In genomic region chr1:201565024-201565730, GRCh38 we compare ENCODE assay signal across 16 cellular contexts. TPM values are rescaled to one million over a fixed set of nuclear protein-coding genes. Genes with fewer than 3 reads are reported as not detected.
DNase-seq lines count a peak whose midpoint lies in the region; ATAC-seq and TF ChIP-seq lines count a peak whose summit lies in the region.
"Had no signal": no experiment of that assay in that cellular context is flagged by ENCODE, and none has a peak within 500 bp of the region (broad histone marks: within the 10 kb centered on the region; RNA-seq: fewer than 3 reads in every experiment).

No MANE protein-coding gene starts in this region.

- H3K27me3 ChIP-seq in ascending aorta = no peaks in the 10 kb centered on the region
- no peaks in the 10 kb centered on the region for H3K27me3 ChIP-seq in left ventricle myocardium inferior (ENCODE audit: low read depth)
- no peaks in the 10 kb centered on the region for H3K27me3 ChIP-seq in rectal smooth muscle tissue (ENCODE audit: control insufficient read depth, insufficient read depth, low read length)
- no peaks in the 10 kb centered on the region for H3K27me3 ChIP-seq in mesendoderm (ENCODE audit: insufficient read depth, low read length, poor library complexity)
- H3K27me3 ChIP-seq: adrenal gland, esophagus muscularis mucosa had no signal

- no peak overlapping the region for H3K56ac ChIP-seq in mesendoderm (ENCODE audit: low read length)

- peak in 13 of 14 donors; percentile 50 to 93 (median 86) for DNase-seq in C1 segment of cervical spinal cord (lab: John Stamatoyannopoulos, UW)
- no peak for DNase-seq in ascending aorta (ENCODE audit: low spot score in 2 of 2)
- DNase-seq in left ventricle myocardium inferior = peak; percentile 36
- no peak for DNase-seq in activated CD4-positive, alpha-beta T cell treated with anti-CD3 and anti-CD28 coated beads for 4 hours
- DNase-seq in mesendoderm = no peak
- DNase-seq: activated CD8-positive, alpha-beta T cell treated with anti-CD3 and anti-CD28 coated beads for 36 hours; adrenal gland; dermis blood vessel endothelial cell; DMS 273 treated with DMSO at 0.1 percent for 48 hours; NCI-H1092 treated with DMSO at 0.1 percent for 48 hours; NCI-H2171 treated with DMSO at 0.1 percent for 48 hours had no signal

- TF ChIP-seq CTCF in ascending aorta (IDR thresholded peaks at IDR 0.05) = no peak
- TF ChIP-seq CTCF in left ventricle myocardium inferior (IDR thresholded peaks at IDR 0.05; ENCODE audit: borderline replicate concordance) = no peak

- no peak overlapping the region for H3K9ac ChIP-seq in rectal smooth muscle tissue (ENCODE audit: low read length)
- H3K9ac ChIP-seq in mesendoderm (ENCODE audit: low read length) = no peak overlapping the region

- no peak overlapping the region for H4K5ac ChIP-seq in mesendoderm (ENCODE audit: low read length)

- H3K4me1 ChIP-seq in ascending aorta (peaks cover 0 to 26% of the 10 kb centered on the region in 2 donors), left ventricle myocardium inferior (peaks cover 95% of the 10 kb centered on the region), rectal smooth muscle tissue (ENCODE audit: control insufficient read depth, insufficient read depth, low read length) (peaks cover 10% of the 10 kb centered on the region), mesendoderm (ENCODE audit: control insufficient read depth, low read depth, low read length) (peaks cover 2% of the 10 kb centered on the region)
- H3K4me1 ChIP-seq: adrenal gland had no signal

- H3K79me1 ChIP-seq in mesendoderm (ENCODE audit: low read length) = no peaks in the 10 kb centered on the region

- no peak for ATAC-seq in HG03196 (IDR thresholded peaks at IDR 0.05; ENCODE audit: unreplicated experiment)
- no peak for ATAC-seq in GM18868 (IDR thresholded peaks at IDR 0.05; ENCODE audit: unreplicated experiment)
- ATAC-seq: activated CD8-positive, alpha-beta T cell treated with anti-CD3 and anti-CD28 coated beads for 36 hours had no signal

- no peak overlapping the region for H3K4me3 ChIP-seq in ascending aorta
- no peak overlapping the region for H3K4me3 ChIP-seq in left ventricle myocardium inferior
- no peak overlapping the region for H3K4me3 ChIP-seq in rectal smooth muscle tissue (ENCODE audit: low read length)
- H3K4me3 ChIP-seq in mesendoderm (ENCODE audit: low read length) = no peak overlapping the region
- H3K4me3 ChIP-seq: adrenal gland, esophagus muscularis mucosa, lung had no signal

- intact Hi-C loops in ascending aorta (cut with DNase I) = no loop called here
- intact Hi-C loops in left ventricle myocardium inferior (cut with micrococcal nuclease) = loop anchor here (10.0 kb wide), 1 partner anchor 70 kb away; no protein-coding TSS in a partner anchor

- peak overlapping the region; percentile 55 to 63 for H3K27ac ChIP-seq in ascending aorta
- peak overlapping the region; percentile 68 for H3K27ac ChIP-seq in left ventricle myocardium inferior (replicated peaks)
- peak overlapping the region; percentile 2 for H3K27ac ChIP-seq in rectal smooth muscle tissue (ENCODE audit: low read depth, low read length)
- no peak overlapping the region for H3K27ac ChIP-seq in mesendoderm (ENCODE audit: low read depth, low read length)
- H3K27ac ChIP-seq: adrenal gland had no signal

- H2AK5ac ChIP-seq in mesendoderm (ENCODE audit: low read length) = no peak overlapping the region

- H4K8ac ChIP-seq in mesendoderm (ENCODE audit: low read depth, low read length) = no peak overlapping the region

- no peak overlapping the region for H3K18ac ChIP-seq in mesendoderm (ENCODE audit: low read length)

- no peaks in the 10 kb centered on the region for H3K36me3 ChIP-seq in ascending aorta
- no peaks in the 10 kb centered on the region for H3K36me3 ChIP-seq in left ventricle myocardium inferior
- no peaks in the 10 kb centered on the region for H3K36me3 ChIP-seq in rectal smooth muscle tissue (ENCODE audit: control insufficient read depth, insufficient read depth, low read length)
- H3K36me3 ChIP-seq in mesendoderm (ENCODE audit: control insufficient read depth, insufficient read depth, low read length) = no peaks in the 10 kb centered on the region
- H3K36me3 ChIP-seq: adrenal gland, esophagus muscularis mucosa had no signal

- no peak overlapping the region for H3K4me2 ChIP-seq in mesendoderm (ENCODE audit: low read length)

- H3K9me3 ChIP-seq in ascending aorta (no peaks in the 10 kb centered on the region), left ventricle myocardium inferior (replicated peaks) (no peaks in the 10 kb centered on the region)
- H3K9me3 ChIP-seq: adrenal gland, esophagus muscularis mucosa had no signal

- no peak overlapping the region for H2BK120ac ChIP-seq in mesendoderm (ENCODE audit: low read depth, low read length)

- no CpG with 5 or more reads among the region's 12 CpGs for WGBS in mesendoderm (ENCODE audit: extremely low coverage, insufficient coverage, low lambda C conversion rate)

- no peak overlapping the region for H3K23ac ChIP-seq in mesendoderm (ENCODE audit: low read length)

- H3K79me2 ChIP-seq in mesendoderm (ENCODE audit: control insufficient read depth, insufficient read depth, low read length) = no peaks in the 10 kb centered on the region

- H3K4ac ChIP-seq in mesendoderm (ENCODE audit: low read depth, low read length) = no peak overlapping the region

- H2BK15ac ChIP-seq in mesendoderm (replicated peaks; ENCODE audit: low read depth) = no peak overlapping the region

- H2BK5ac ChIP-seq in mesendoderm (ENCODE audit: low read length) = no peak overlapping the region

RNA-seq across cellular contexts. Expression of gene NAV1, which starts 26.2 kb away (rescaled TPM):
- total RNA-seq in ascending aorta (131 TPM), left ventricle myocardium inferior (74.8 TPM)
- polyA plus RNA-seq in mesendoderm (2013, experiment 1 of 2) = 8.1 TPM
- 8.5 TPM for polyA plus RNA-seq in mesendoderm (2013, experiment 2 of 2)

RNA-seq across cellular contexts. Expression of gene CSRP1, which starts 58.3 kb away (rescaled TPM):
- 948 TPM for total RNA-seq in ascending aorta
- 41.0 TPM for total RNA-seq in left ventricle myocardium inferior
- 54.9 TPM for polyA plus RNA-seq in mesendoderm (2013, experiment 1 of 2)
- 61.7 TPM for polyA plus RNA-seq in mesendoderm (2013, experiment 2 of 2)

Comparison
In these comparisons a context has a peak if more than half of its experiments do, and no peak if none do; other contexts are left out.
1. DNase-seq: peak in C1 segment of cervical spinal cord (13 of 14) and left ventricle myocardium inferior (single experiment); none in ascending aorta (0 of 2), activated CD4-positive, alpha-beta T cell treated with anti-CD3 and anti-CD28 coated beads for 4 hours (0 of 2) and mesendoderm (single experiment).
2. RNA of gene CSRP1, which starts 58.3 kb away (total RNA-seq): 948 TPM in ascending aorta (single experiment); 41.0 TPM in left ventricle myocardium inferior (single experiment); every median in the first group is over 10 times any median in the second.